ENCODE assay signal across 10 cellular contexts in the genomic region with DNA sequence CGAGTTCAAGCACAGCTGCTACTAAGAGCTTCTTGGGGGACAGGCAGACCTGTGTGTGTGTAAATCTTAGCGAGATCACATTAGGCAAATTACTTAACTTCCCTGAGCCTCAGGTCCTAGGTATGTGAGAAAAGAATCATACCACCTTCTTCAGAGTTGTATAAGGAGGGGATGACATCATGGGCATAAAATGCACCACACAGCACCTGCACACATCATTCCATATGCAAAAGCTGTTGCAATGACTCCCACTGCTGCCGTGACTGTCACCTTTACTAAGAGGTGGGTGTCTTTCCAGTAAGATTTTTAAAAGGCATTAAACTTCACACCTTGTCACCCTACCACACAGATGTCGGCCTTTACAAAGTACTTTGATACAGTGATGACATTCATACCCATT.
DNase-seq lines count a peak whose midpoint lies in the region; ATAC-seq and TF ChIP-seq lines count a peak whose summit lies in the region.
"Had no signal": no experiment of that assay in that cellular context is flagged by ENCODE, and none has a peak within 500 bp of the region (broad histone marks: within the 10 kb centered on the region; RNA-seq: fewer than 3 reads in every experiment).

No MANE protein-coding gene starts in this region.

- no peaks in the 10 kb centered on the region for H3F3A ChIP-seq in neural cell (ENCODE audit: insufficient read depth, low read length, poor library complexity, severe bottlenecking)

- H3K4me1 ChIP-seq in effector memory CD4-positive, alpha-beta T cell (ENCODE audit: control insufficient read depth, insufficient read depth, low read length, poor library complexity, severe bottlenecking), result no peaks in the 10 kb centered on the region

- H4K20me1 ChIP-seq in neural cell (ENCODE audit: insufficient read depth), result no peaks in the 10 kb centered on the region

- no peaks in the 10 kb centered on the region for H3K9me3 ChIP-seq in effector memory CD4-positive, alpha-beta T cell (ENCODE audit: control insufficient read depth, low read length)
- no peaks in the 10 kb centered on the region for H3K9me3 ChIP-seq in neural cell (ENCODE audit: low read length)

- no peak for TF ChIP-seq RAD21 in neural cell (conservative IDR thresholded peaks at IDR 0.05)

- TF ChIP-seq CTCF in neural cell (IDR thresholded peaks at IDR 0.05; ENCODE audit: poor library complexity, severe bottlenecking), result no peak

- no peak overlapping the region for H2AFZ ChIP-seq in neural cell (ENCODE audit: low read depth, low read length)

- peak; percentile 21 for DNase-seq in DMS53 treated with DMSO at 0.1 percent for 48 hours (lab: John Stamatoyannopoulos, UW; ENCODE audit: unreplicated experiment)
- DNase-seq in effector memory CD4-positive, alpha-beta T cell, result no peak
- DNase-seq in AG20443 (ENCODE audit: low spot score), result no peak
- no peak for DNase-seq in medulla oblongata (ENCODE audit: extremely low spot score)
- no peak for DNase-seq in inferior parietal cortex (ENCODE audit: extremely low spot score)
- no peak for DNase-seq in OCI-M2 (lab: John Stamatoyannopoulos, UW; ENCODE audit: unreplicated experiment)
- DNase-seq: NCI-H1436 treated with DMSO at 0.1 percent for 48 hours had no signal

- H3K9me2 ChIP-seq in neural cell (ENCODE audit: insufficient read depth, low read length), result no peaks in the 10 kb centered on the region

- H3K27ac ChIP-seq in effector memory CD4-positive, alpha-beta T cell (ENCODE audit: insufficient read depth, low read length, poor library complexity, severe bottlenecking), result peak overlapping the region; percentile 61
- peak overlapping the region; percentile 19 for H3K27ac ChIP-seq in neural cell (ENCODE audit: low read length)
- H3K27ac ChIP-seq: SK-N-MC had no signal

- H3K36me3 ChIP-seq in effector memory CD4-positive, alpha-beta T cell (ENCODE audit: control insufficient read depth, insufficient read depth, low read length), result no peaks in the 10 kb centered on the region
- H3K36me3 ChIP-seq in neural cell (ENCODE audit: insufficient read depth, low read length), result no peaks in the 10 kb centered on the region

- H3K27me3 ChIP-seq in effector memory CD4-positive, alpha-beta T cell (replicated peaks; ENCODE audit: control insufficient read depth, insufficient read depth, low read length, poor library complexity, severe bottlenecking), result no peaks in the 10 kb centered on the region
- no peaks in the 10 kb centered on the region for H3K27me3 ChIP-seq in neural cell (ENCODE audit: insufficient read depth, low read depth, low read length)

- H3K79me2 ChIP-seq in neural cell (replicated peaks; ENCODE audit: insufficient read depth, low read length), result no peaks in the 10 kb centered on the region

- peak overlapping the region; percentile 6 for H3K9ac ChIP-seq in neural cell (ENCODE audit: low read length)

- no peak overlapping the region for H3K4me2 ChIP-seq in neural cell (ENCODE audit: low read length)

- no peak for TF ChIP-seq EP300 in neural cell (conservative IDR thresholded peaks at IDR 0.05; ENCODE audit: poor library complexity, severe bottlenecking)

- ATAC-seq in HG03354 (IDR thresholded peaks at IDR 0.05; ENCODE audit: poor library complexity, severe bottlenecking, unreplicated experiment), result peak; percentile 4

- peak overlapping the region; percentile 12 for H3K4me3 ChIP-seq in effector memory CD4-positive, alpha-beta T cell (ENCODE audit: insufficient read depth, low read depth, low read length, poor library complexity, severe bottlenecking)
- no peak overlapping the region for H3K4me3 ChIP-seq in neural cell (ENCODE audit: low read length)
- H3K4me3 ChIP-seq: SK-N-MC had no signal

TF ChIP-seq in neural cell, 6 proteins besides CTCF, POLR2A, EP300 and RAD21:
- TF ChIP-seq TAF1 (IDR thresholded peaks at IDR 0.05; ENCODE audit: low read depth) (no peak), EZH2 (IDR thresholded peaks at IDR 0.05; ENCODE audit: borderline replicate concordance, insufficient read depth, low read length, poor library complexity, severe bottlenecking) (no peak), MXI1 (conservative IDR thresholded peaks at IDR 0.05; ENCODE audit: poor library complexity, severe bottlenecking) (no peak), POLR2AphosphoS5 (IDR thresholded peaks at IDR 0.05) (no peak), SMC3 (conservative IDR thresholded peaks at IDR 0.05; ENCODE audit: poor library complexity) (no peak)
- TF ChIP-seq, protein P1, sequence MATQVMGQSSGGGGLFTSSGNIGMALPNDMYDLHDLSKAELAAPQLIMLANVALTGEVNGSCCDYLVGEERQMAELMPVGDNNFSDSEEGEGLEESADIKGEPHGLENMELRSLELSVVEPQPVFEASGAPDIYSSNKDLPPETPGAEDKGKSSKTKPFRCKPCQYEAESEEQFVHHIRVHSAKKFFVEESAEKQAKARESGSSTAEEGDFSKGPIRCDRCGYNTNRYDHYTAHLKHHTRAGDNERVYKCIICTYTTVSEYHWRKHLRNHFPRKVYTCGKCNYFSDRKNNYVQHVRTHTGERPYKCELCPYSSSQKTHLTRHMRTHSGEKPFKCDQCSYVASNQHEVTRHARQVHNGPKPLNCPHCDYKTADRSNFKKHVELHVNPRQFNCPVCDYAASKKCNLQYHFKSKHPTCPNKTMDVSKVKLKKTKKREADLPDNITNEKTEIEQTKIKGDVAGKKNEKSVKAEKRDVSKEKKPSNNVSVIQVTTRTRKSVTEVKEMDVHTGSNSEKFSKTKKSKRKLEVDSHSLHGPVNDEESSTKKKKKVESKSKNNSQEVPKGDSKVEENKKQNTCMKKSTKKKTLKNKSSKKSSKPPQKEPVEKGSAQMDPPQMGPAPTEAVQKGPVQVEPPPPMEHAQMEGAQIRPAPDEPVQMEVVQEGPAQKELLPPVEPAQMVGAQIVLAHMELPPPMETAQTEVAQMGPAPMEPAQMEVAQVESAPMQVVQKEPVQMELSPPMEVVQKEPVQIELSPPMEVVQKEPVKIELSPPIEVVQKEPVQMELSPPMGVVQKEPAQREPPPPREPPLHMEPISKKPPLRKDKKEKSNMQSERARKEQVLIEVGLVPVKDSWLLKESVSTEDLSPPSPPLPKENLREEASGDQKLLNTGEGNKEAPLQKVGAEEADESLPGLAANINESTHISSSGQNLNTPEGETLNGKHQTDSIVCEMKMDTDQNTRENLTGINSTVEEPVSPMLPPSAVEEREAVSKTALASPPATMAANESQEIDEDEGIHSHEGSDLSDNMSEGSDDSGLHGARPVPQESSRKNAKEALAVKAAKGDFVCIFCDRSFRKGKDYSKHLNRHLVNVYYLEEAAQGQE (IDR thresholded peaks at IDR 0.05; ENCODE audit: borderline replicate concordance), result no peak
